In genomic region chr17:542943-543342, GRCh38 we compare ENCODE assay signal across 21 cellular contexts.
A peak's percentile ranks its signal among the peaks of the same experiment; 100 is the strongest.
DNase-seq lines count a peak whose midpoint lies in the region; ATAC-seq and TF ChIP-seq lines count a peak whose summit lies in the region.
"Had no signal": no experiment of that assay in that cellular context is flagged by ENCODE, and none has a peak within 500 bp of the region (broad histone marks: within the 10 kb centered on the region; RNA-seq: fewer than 3 reads in every experiment).

No MANE protein-coding gene starts in this region.

- H3K4me1 Mint-ChIP-seq in activated T-cell treated with anti-CD3 and anti-CD28 coated beads, Interleukin-2, amount 50 U/mL, for 4 hours (ENCODE audit: low read depth), result peaks cover 2% of the 10 kb centered on the region
- H3K4me1 Mint-ChIP-seq in stimulated activated effector memory CD8-positive, alpha-beta T cell treated with anti-CD3 and anti-CD28 coated beads, Interleukin-12 subunit alpha, Interleukin-12 subunit beta, amount 100 ng/mL, for 72 hours, result peaks cover 5% of the 10 kb centered on the region

- H3K9ac ChIP-seq in KMS-11 (no peak overlapping the region), SK-N-MC (ENCODE audit: insufficient read length) (no peak overlapping the region)

- no peak overlapping the region for H3K4me3 ChIP-seq in KMS-11 (IDR thresholded peaks at IDR 0.05; ENCODE audit: insufficient read depth, low read depth, low read length)
- H3K4me3 ChIP-seq in SK-N-MC, result no peak overlapping the region
- no peak overlapping the region for H3K4me3 ChIP-seq in brain microvascular endothelial cell (ENCODE audit: low read depth, low read length)
- H3K4me3 ChIP-seq: HAP-1 had no signal

- no peaks in the 10 kb centered on the region for H3K9me3 ChIP-seq in SK-N-MC (ENCODE audit: low read depth, low read length)
- H3K9me3 ChIP-seq: HAP-1 had no signal

- H3K27ac Mint-ChIP-seq in stimulated activated effector memory CD8-positive, alpha-beta T cell treated with anti-CD3 and anti-CD28 coated beads, Interleukin-12 subunit alpha, Interleukin-12 subunit beta, amount 100 ng/mL, for 72 hours, result peak overlapping the region; percentile 81
- H3K27ac Mint-ChIP-seq: CD4-positive, alpha-beta T cell had no signal

- DNase-seq in activated T-cell treated with anti-CD3 and anti-CD28 coated beads, Interleukin-2, amount 50 U/mL, for 4 hours, result no peak
- no peak for DNase-seq in activated T-cell treated with anti-CD3 and anti-CD28 coated beads, Interleukin-2, amount 50 U/mL, for 1 hour
- no peak for DNase-seq in SK-N-MC (ENCODE audit: low read depth, low spot score)
- DNase-seq in stimulated activated effector memory CD8-positive, alpha-beta T cell treated with anti-CD3 and anti-CD28 coated beads, Interleukin-12 subunit alpha, Interleukin-12 subunit beta, amount 100 ng/mL, for 72 hours (ENCODE audit: low spot score in 2 of 2), result no peak
- no peak for DNase-seq in brain microvascular endothelial cell
- DNase-seq: CD4-positive, alpha-beta T cell; COR-L47; DMS79; KBM-7; NCI-H1105; NCI-H2029 treated with DMSO at 0.1 percent for 48 hours; NCI-H2171; NCI-H345; NCI-H524; NCI-H774 had no signal

- no peak overlapping the region for H3K4me3 Mint-ChIP-seq in activated T-cell treated with anti-CD3 and anti-CD28 coated beads, Interleukin-2, amount 50 U/mL, for 4 hours
- no peak overlapping the region for H3K4me3 Mint-ChIP-seq in stimulated activated effector memory CD8-positive, alpha-beta T cell treated with anti-CD3 and anti-CD28 coated beads, Interleukin-12 subunit alpha, Interleukin-12 subunit beta, amount 100 ng/mL, for 72 hours
- H3K4me3 Mint-ChIP-seq: CD4-positive, alpha-beta T cell had no signal

- no peaks in the 10 kb centered on the region for H4K20me1 ChIP-seq in KMS-11 (ENCODE audit: insufficient read depth)

- H3K36me3 ChIP-seq in KMS-11 (ENCODE audit: insufficient read depth), result no peaks in the 10 kb centered on the region
- H3K36me3 ChIP-seq in SK-N-MC (ENCODE audit: insufficient read depth, low read length), result no peaks in the 10 kb centered on the region
- peaks cover 4% of the 10 kb centered on the region for H3K36me3 ChIP-seq in brain microvascular endothelial cell (replicated peaks)
- H3K36me3 ChIP-seq: HAP-1 had no signal

- peaks cover 16% of the 10 kb centered on the region for H3K36me3 Mint-ChIP-seq in activated T-cell treated with anti-CD3 and anti-CD28 coated beads, Interleukin-2, amount 50 U/mL, for 4 hours (ENCODE audit: insufficient read depth)
- H3K36me3 Mint-ChIP-seq in stimulated activated effector memory CD8-positive, alpha-beta T cell treated with anti-CD3 and anti-CD28 coated beads, Interleukin-12 subunit alpha, Interleukin-12 subunit beta, amount 100 ng/mL, for 72 hours, result peaks cover 29% of the 10 kb centered on the region

- peaks cover 22% of the 10 kb centered on the region for H3K4me1 ChIP-seq in KMS-11 (ENCODE audit: low read depth, poor library complexity, severe bottlenecking)
- H3K4me1 ChIP-seq: HAP-1 had no signal

- H2AFZ ChIP-seq in KMS-11 (ENCODE audit: low read depth), result no peak overlapping the region

- H3K79me2 ChIP-seq in KMS-11 (ENCODE audit: insufficient read depth, low read depth), result no peaks in the 10 kb centered on the region

- no peak for TF ChIP-seq CTCF in KMS-11 (conservative IDR thresholded peaks at IDR 0.05; ENCODE audit: low read depth, low read length)
- TF ChIP-seq CTCF in brain microvascular endothelial cell (IDR thresholded peaks at IDR 0.05; ENCODE audit: low read depth, low read length, missing control alignments), result no peak

- H3K27me3 ChIP-seq in KMS-11 (ENCODE audit: insufficient read depth, low read depth) (no peaks in the 10 kb centered on the region), brain microvascular endothelial cell (replicated peaks) (no peaks in the 10 kb centered on the region)

- peak overlapping the region; percentile 45; the same call in 1 of the 2 replicates for H3K27ac ChIP-seq in KMS-11
- peak overlapping the region; percentile 60; the same call in 1 of the 2 replicates for H3K27ac ChIP-seq in SK-N-MC
- H3K27ac ChIP-seq in brain microvascular endothelial cell, result no peak overlapping the region
- H3K27ac ChIP-seq: HL-60 had no signal

- in situ Hi-C loops in brain microvascular endothelial cell (cut with HindIII; ENCODE audit: low pct_ligation_motif_present, low sequenced_read_pairs), result no loop called here

- no peaks in the 10 kb centered on the region for H3K27me3 Mint-ChIP-seq in activated T-cell treated with anti-CD3 and anti-CD28 coated beads, Interleukin-2, amount 50 U/mL, for 4 hours (ENCODE audit: low read depth)
- H3K27me3 Mint-ChIP-seq: CD4-positive, alpha-beta T cell had no signal

- peak overlapping the region; percentile 37; the same call in 1 of the 2 replicates for H3K4me2 ChIP-seq in KMS-11

- ATAC-seq in activated T-cell treated with anti-CD3 and anti-CD28 coated beads, Interleukin-2, amount 50 U/mL, for 4 hours, result peak; percentile 72 to 80
- ATAC-seq in stimulated activated effector memory CD8-positive, alpha-beta T cell treated with anti-CD3 and anti-CD28 coated beads, Interleukin-12 subunit alpha, Interleukin-12 subunit beta, amount 100 ng/mL, for 72 hours, result peak; percentile 75
- no peak for ATAC-seq in HG02588 (IDR thresholded peaks at IDR 0.05; ENCODE audit: unreplicated experiment)
- ATAC-seq: HepG2, Panc1 had no signal

- no peaks in the 10 kb centered on the region for H3K9me3 Mint-ChIP-seq in activated T-cell treated with anti-CD3 and anti-CD28 coated beads, Interleukin-2, amount 50 U/mL, for 4 hours
- no peaks in the 10 kb centered on the region for H3K9me3 Mint-ChIP-seq in stimulated activated effector memory CD8-positive, alpha-beta T cell treated with anti-CD3 and anti-CD28 coated beads, Interleukin-12 subunit alpha, Interleukin-12 subunit beta, amount 100 ng/mL, for 72 hours
- H3K9me3 Mint-ChIP-seq: CD4-positive, alpha-beta T cell had no signal
